Comparison of ENCODE assay signal across 8 cellular contexts in the genomic region with DNA sequence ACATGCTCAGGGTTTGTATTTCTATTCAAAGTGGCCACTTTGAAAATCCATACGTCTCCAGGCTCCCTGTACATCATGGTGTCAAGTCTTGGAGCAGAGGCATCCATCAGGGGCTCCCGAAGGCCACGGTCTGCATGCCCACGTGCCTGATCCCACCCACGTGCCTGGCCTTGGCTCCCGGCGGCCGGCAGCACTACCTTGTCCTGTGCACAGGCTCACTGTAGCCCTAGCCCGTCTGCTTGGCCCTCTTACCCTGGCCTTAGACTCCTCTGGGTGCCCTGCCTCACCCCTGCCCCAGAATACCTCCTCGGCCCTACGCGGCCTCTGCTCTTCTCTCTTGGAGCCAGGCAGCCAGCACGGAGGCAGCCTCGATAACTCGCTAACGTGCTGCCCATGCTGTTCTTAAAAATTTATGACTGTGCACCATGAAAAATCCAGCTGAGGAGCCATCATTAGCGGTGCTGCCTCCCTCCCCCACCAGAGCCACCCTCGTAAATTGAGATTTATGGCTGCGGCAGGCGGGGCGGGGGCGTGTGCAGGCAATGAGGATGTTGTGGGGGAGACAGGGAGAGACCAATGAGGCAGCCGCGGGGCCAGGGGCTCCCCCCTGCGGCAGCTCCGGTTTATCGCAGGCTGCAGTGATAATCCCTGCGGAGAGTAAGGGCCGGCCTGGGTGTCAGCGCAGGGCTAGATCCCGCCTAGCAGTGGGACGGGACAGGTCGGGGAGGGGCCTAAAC. TPM values are rescaled to one million over a fixed set of nuclear protein-coding genes. Genes with fewer than 3 reads are reported as not detected.
DNase-seq lines count a peak whose midpoint lies in the region; ATAC-seq, FAIRE-seq and TF ChIP-seq lines count a peak whose summit lies in the region.

No MANE protein-coding gene starts in this region.

- H3K27ac ChIP-seq in HEK293 (ENCODE audit: extremely low read depth, low read depth, low read length): peak overlapping the region; percentile 58; the same call in 1 of the 2 replicates
- H3K27ac ChIP-seq in WERI-Rb-1: peak overlapping the region; percentile 27
- no peak overlapping the region for H3K27ac ChIP-seq in aorta (ENCODE audit: low read depth in 1 of 2, low read length in 2 of 2)

- H3K4me3 ChIP-seq in HEK293 (ENCODE audit: low read depth, low read length) (no peak overlapping the region), WERI-Rb-1 (ENCODE audit: low read depth, low read length) (no peak overlapping the region), aorta (ENCODE audit: low read length in 2 of 2) (no peak overlapping the region)

- ATAC-seq in aorta (ENCODE audit: low FRiP score) (peak; percentile 82), HG03159 (IDR thresholded peaks at IDR 0.05; ENCODE audit: unreplicated experiment) (no peak)

- DNase-seq in AG08395 (ENCODE audit: low spot score) (peak; percentile 82), WERI-Rb-1 (peak; percentile 91), neural crest cell (ENCODE audit: low read depth, low spot score) (peak; percentile 61), aorta (peak; percentile 66 to 87), SHP77 (lab: John Stamatoyannopoulos, UW) (no peak)

- peak overlapping the region; percentile 96 for H3K27ac Mint-ChIP-seq in neural crest cell (ENCODE audit: unreplicated experiment)

- no peaks in the 10 kb centered on the region for H3K9me3 ChIP-seq in HEK293 (ENCODE audit: control insufficient read depth, insufficient read depth, low read depth, low read length)
- H3K9me3 ChIP-seq in WERI-Rb-1 (ENCODE audit: severe bottlenecking): no peaks in the 10 kb centered on the region
- H3K9me3 ChIP-seq in aorta (ENCODE audit: control insufficient read depth, low read length): no peaks in the 10 kb centered on the region

- peaks cover 0 to 26% of the 10 kb centered on the region in 2 experiments; a peak in 2 of 3 replicates for H3K36me3 ChIP-seq in HEK293 (ENCODE audit: control insufficient read depth in 2 of 2, insufficient read depth in 1 of 2, low read length in 2 of 2)
- H3K36me3 ChIP-seq in WERI-Rb-1: peaks cover 8% of the 10 kb centered on the region
- H3K36me3 ChIP-seq in aorta (ENCODE audit: control insufficient read depth in 1 of 2, insufficient read depth in 2 of 2, low read length in 1 of 2): no peaks in the 10 kb centered on the region

- H3K27me3 ChIP-seq in WERI-Rb-1 (ENCODE audit: insufficient read depth, low read depth, severe bottlenecking) (no peaks in the 10 kb centered on the region), aorta (ENCODE audit: control insufficient read depth in 1 of 2, insufficient read depth in 2 of 2, low read length in 1 of 2) (no peaks in the 10 kb centered on the region)

- H3K4me1 Mint-ChIP-seq in neural crest cell: peaks cover 51% of the 10 kb centered on the region

- H3K4me3 Mint-ChIP-seq in neural crest cell: peak overlapping the region; percentile 81

- peaks cover 19% of the 10 kb centered on the region for H3K4me1 ChIP-seq in HEK293 (ENCODE audit: control insufficient read depth, insufficient read depth, low read length)
- no peaks in the 10 kb centered on the region for H3K4me1 ChIP-seq in aorta (ENCODE audit: control insufficient read depth in 1 of 2, insufficient read depth in 2 of 2, low read length in 2 of 2)

- CTCF ChIA-PET in HEK293 (lab: Yijun Ruan, JAX): interaction anchor here (0.5 kb wide), 1 partner anchor 248 kb away, joined by 4 read pairs; no protein-coding TSS in a partner anchor

- H3K27me3 Mint-ChIP-seq in neural crest cell (ENCODE audit: low read depth): no peaks in the 10 kb centered on the region

- peak; percentile 59 for FAIRE-seq in endometrium (lab: Jason Lieb, UNC)

- intact Hi-C loops in aorta (cut with DNase I): no loop called here

- TF ChIP-seq CTCF in HEK293 (tag by site-specific recombination; IDR thresholded peaks at IDR 0.05) (peak; percentile 94), WERI-Rb-1 (IDR thresholded peaks at IDR 0.05; ENCODE audit: low read depth, low read length) (peak; percentile 93), neural crest cell (conservative IDR thresholded peaks at IDR 0.05) (peak; percentile 69)

- peaks cover 16% of the 10 kb centered on the region for H3K36me3 Mint-ChIP-seq in neural crest cell (ENCODE audit: low read depth)

- POLR2A ChIA-PET in HEK293 (lab: Yijun Ruan, JAX): no interaction called here

- no peaks in the 10 kb centered on the region for H3K9me3 Mint-ChIP-seq in neural crest cell

- WGBS in aorta, 2 donors: 33 to 40% methylated on average over 33 of the region's 33 CpGs

TF ChIP-seq in HEK293, 187 proteins besides CTCF, POLR2A, EP300 and RAD21 (continues in another document):
- TF ChIP-seq SALL2 (tag by site-specific recombination; IDR thresholded peaks at IDR 0.05; ENCODE audit: borderline replicate concordance) (no peak), SP2 (tag by site-specific recombination; IDR thresholded peaks at IDR 0.05) (peak; percentile 91), ZNF211 (tag by site-specific recombination; IDR thresholded peaks at IDR 0.05; ENCODE audit: low read depth) (no peak), WT1 (tag by site-specific recombination; IDR thresholded peaks at IDR 0.05) (peak; percentile 92), ZNF785 (tag by site-specific recombination; IDR thresholded peaks at IDR 0.05) (no peak), ZNF174 (tag by site-specific recombination; IDR thresholded peaks at IDR 0.05) (no peak), GLI4 (tag by site-specific recombination; IDR thresholded peaks at IDR 0.05) (no peak), ZNF202 (tag by site-specific recombination; IDR thresholded peaks at IDR 0.05; ENCODE audit: borderline replicate concordance) (no peak), ZNF10 (tag by site-specific recombination; IDR thresholded peaks at IDR 0.05) (peak; percentile 59; the same call in 1 of the 2 replicates), ZNF391 (tag by site-specific recombination; IDR thresholded peaks at IDR 0.05; ENCODE audit: borderline replicate concordance, low read depth) (peak; percentile 90; the same call in 1 of the 2 replicates), ZNF426 (tag by site-specific recombination; IDR thresholded peaks at IDR 0.05) (no peak), EGR2 (tag by site-specific recombination; IDR thresholded peaks at IDR 0.05; ENCODE audit: low read depth) (peak; percentile 98), YY2 (tag by site-specific recombination; IDR thresholded peaks at IDR 0.05) (no peak; the same call in 1 of the 2 replicates), ZNF274 (IDR thresholded peaks at IDR 0.05; ENCODE audit: low read length) (no peak), ZNF274 (tag by site-specific recombination; IDR thresholded peaks at IDR 0.05; ENCODE audit: borderline replicate concordance) (no peak), ZBTB17 (tag by site-specific recombination; IDR thresholded peaks at IDR 0.05) (peak; percentile 89; the same call in 1 of the 2 replicates), ZNF747 (tag by site-specific recombination; IDR thresholded peaks at IDR 0.05) (no peak), HOXC10 (CRISPR knock-in tag; IDR thresholded peaks at IDR 0.05) (no peak), ZNF561 (tag by site-specific recombination; IDR thresholded peaks at IDR 0.05; ENCODE audit: borderline replicate concordance) (peak; percentile 90; the same call in 1 of the 2 replicates), ZNF473 (tag by site-specific recombination; IDR thresholded peaks at IDR 0.05) (no peak)
- TF ChIP-seq, protein P1, sequence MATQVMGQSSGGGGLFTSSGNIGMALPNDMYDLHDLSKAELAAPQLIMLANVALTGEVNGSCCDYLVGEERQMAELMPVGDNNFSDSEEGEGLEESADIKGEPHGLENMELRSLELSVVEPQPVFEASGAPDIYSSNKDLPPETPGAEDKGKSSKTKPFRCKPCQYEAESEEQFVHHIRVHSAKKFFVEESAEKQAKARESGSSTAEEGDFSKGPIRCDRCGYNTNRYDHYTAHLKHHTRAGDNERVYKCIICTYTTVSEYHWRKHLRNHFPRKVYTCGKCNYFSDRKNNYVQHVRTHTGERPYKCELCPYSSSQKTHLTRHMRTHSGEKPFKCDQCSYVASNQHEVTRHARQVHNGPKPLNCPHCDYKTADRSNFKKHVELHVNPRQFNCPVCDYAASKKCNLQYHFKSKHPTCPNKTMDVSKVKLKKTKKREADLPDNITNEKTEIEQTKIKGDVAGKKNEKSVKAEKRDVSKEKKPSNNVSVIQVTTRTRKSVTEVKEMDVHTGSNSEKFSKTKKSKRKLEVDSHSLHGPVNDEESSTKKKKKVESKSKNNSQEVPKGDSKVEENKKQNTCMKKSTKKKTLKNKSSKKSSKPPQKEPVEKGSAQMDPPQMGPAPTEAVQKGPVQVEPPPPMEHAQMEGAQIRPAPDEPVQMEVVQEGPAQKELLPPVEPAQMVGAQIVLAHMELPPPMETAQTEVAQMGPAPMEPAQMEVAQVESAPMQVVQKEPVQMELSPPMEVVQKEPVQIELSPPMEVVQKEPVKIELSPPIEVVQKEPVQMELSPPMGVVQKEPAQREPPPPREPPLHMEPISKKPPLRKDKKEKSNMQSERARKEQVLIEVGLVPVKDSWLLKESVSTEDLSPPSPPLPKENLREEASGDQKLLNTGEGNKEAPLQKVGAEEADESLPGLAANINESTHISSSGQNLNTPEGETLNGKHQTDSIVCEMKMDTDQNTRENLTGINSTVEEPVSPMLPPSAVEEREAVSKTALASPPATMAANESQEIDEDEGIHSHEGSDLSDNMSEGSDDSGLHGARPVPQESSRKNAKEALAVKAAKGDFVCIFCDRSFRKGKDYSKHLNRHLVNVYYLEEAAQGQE (tag by site-specific recombination; IDR thresholded peaks at IDR 0.05): no peak
- TF ChIP-seq, protein P2, sequence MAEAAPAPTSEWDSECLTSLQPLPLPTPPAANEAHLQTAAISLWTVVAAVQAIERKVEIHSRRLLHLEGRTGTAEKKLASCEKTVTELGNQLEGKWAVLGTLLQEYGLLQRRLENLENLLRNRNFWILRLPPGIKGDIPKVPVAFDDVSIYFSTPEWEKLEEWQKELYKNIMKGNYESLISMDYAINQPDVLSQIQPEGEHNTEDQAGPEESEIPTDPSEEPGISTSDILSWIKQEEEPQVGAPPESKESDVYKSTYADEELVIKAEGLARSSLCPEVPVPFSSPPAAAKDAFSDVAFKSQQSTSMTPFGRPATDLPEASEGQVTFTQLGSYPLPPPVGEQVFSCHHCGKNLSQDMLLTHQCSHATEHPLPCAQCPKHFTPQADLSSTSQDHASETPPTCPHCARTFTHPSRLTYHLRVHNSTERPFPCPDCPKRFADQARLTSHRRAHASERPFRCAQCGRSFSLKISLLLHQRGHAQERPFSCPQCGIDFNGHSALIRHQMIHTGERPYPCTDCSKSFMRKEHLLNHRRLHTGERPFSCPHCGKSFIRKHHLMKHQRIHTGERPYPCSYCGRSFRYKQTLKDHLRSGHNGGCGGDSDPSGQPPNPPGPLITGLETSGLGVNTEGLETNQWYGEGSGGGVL (tag by site-specific recombination; IDR thresholded peaks at IDR 0.05): peak; percentile 89

RNA-seq across cellular contexts. Expression of a gene that starts 24.6 kb away (rescaled TPM):
- total RNA-seq in neural crest cell (57.1 and 58.7 TPM in 2 replicates), aorta (10 to 100 TPM; 30.1 to 36.4 TPM)
- polyA plus RNA-seq in aorta: 100 to 1,000 TPM in 1 of 2 donors, 10 to 100 TPM in 1; 21.8 to 134 TPM

Comparison
In these comparisons a context has a peak if more than half of its experiments do, and no peak if none do; other contexts are left out.
1. DNase-seq: peak in AG08395 (single experiment), WERI-Rb-1 (single experiment), neural crest cell (single experiment) and aorta (2 of 2); none in SHP77 (0 of 2).
2. H3K27ac ChIP-seq: peak in HEK293 (single experiment) and WERI-Rb-1 (single experiment); none in aorta (0 of 2).
3. Peak in every context shown above with its lines, with median percentiles within 50 percentile points of each other: CTCF ChIP-seq.